ENCODE assay signal across 7 cellular contexts in genomic region chr17:28404812-28405570, GRCh38. TPM values are rescaled to one million over a fixed set of nuclear protein-coding genes. Genes with fewer than 3 reads are reported as not detected.
DNase-seq lines count a peak whose midpoint lies in the region; ATAC-seq, FAIRE-seq and TF ChIP-seq lines count a peak whose summit lies in the region.
"Had no signal": no experiment of that assay in that cellular context is flagged by ENCODE, and none has a peak within 500 bp of the region (broad histone marks: within the 10 kb centered on the region; RNA-seq: fewer than 3 reads in every experiment).

No MANE protein-coding gene starts in this region.

- H3K27ac ChIP-seq in BLaER1 treated with 17β-estradiol and CSF1 and Interleukin-3, amounts not matched to agents 10 nM and 100 nM, result peak overlapping the region in 3 of 11 experiments; percentile 18 to 53 (median 30); a peak in 5 of 22 replicates
- H3K27ac ChIP-seq in VCaP, result peak overlapping the region; percentile 93
- H3K27ac ChIP-seq in HepG2 (ENCODE audit: extremely low read length, insufficient read depth, low read length), result peak overlapping the region; percentile 67
- no peak overlapping the region for H3K27ac ChIP-seq in thyroid gland
- H3K27ac ChIP-seq: HL-60 had no signal

- no peaks in the 10 kb centered on the region for H4K20me1 ChIP-seq in BLaER1 treated with 17β-estradiol and CSF1 and Interleukin-3, amounts not matched to agents 10 nM and 100 nM
- no peaks in the 10 kb centered on the region for H4K20me1 ChIP-seq in HepG2 (ENCODE audit: insufficient read depth, low read length)

- H3K4me1 ChIP-seq in BLaER1 treated with 17β-estradiol and CSF1 and Interleukin-3, amounts not matched to agents 10 nM and 100 nM, result peaks cover 25 to 78% (median 54%) of the 10 kb centered on the region in 10 experiments
- H3K4me1 ChIP-seq in HepG2 (ENCODE audit: insufficient read depth, low read length) (peaks cover 27% of the 10 kb centered on the region), thyroid gland (peaks cover 10 to 15% of the 10 kb centered on the region in 2 donors)

- peaks cover 13% of the 10 kb centered on the region for H3K79me2 ChIP-seq in HepG2 (ENCODE audit: insufficient read depth, low read length)

- peak in 1 of 2 experiments; percentile 59; a peak in 2 of 4 replicates for TF ChIP-seq EP300 in HepG2 (IDR thresholded peaks at IDR 0.05; ENCODE audit: low read depth in 2 of 2, low read length in 2 of 2)
- no peak for TF ChIP-seq EP300 in HepG2 (CRISPR knock-in tag; IDR thresholded peaks at IDR 0.05; ENCODE audit: borderline replicate concordance)

- H3K27me3 ChIP-seq in BLaER1 treated with 17β-estradiol and CSF1 and Interleukin-3, amounts not matched to agents 10 nM and 100 nM, result peaks cover 0 to 10% (median 0%) of the 10 kb centered on the region in 11 experiments; a peak in 3 of 22 replicates
- H3K27me3 ChIP-seq in HepG2 (ENCODE audit: control insufficient read depth in 1 of 2, insufficient read depth in 2 of 2, low read length in 2 of 2), result no peaks in the 10 kb centered on the region; a peak in 1 of 5 replicates
- no peaks in the 10 kb centered on the region for H3K27me3 ChIP-seq in thyroid gland

- POLR2A ChIA-PET in HepG2 (lab: Yijun Ruan, JAX), result interaction anchor here (0.8 to 3.4 kb wide), 14 partner anchors 9 to 240 kb away, joined by 3 to 122 read pairs (median 13); partner anchors contain the start of genes BLTP2, IFT20, POLDIP2 and SARM1

- TF ChIP-seq POLR2A in HepG2 (IDR thresholded peaks at IDR 0.05; ENCODE audit: insufficient read depth in 1 of 2, low read depth in 2 of 2, low read length in 2 of 2), result peak; percentile 32 to 52; a peak in 2 of 4 replicates
- TF ChIP-seq POLR2A in thyroid gland (IDR thresholded peaks at IDR 0.05), result no peak

- BruUV-seq in HepG2 (replicated peaks; lab: Mats Ljungman, UMichigan), result TSS peak; percentile 52

- in situ Hi-C loops in HepG2 (cut with HindIII; ENCODE audit: extremely low pct_ligation_motif_present, low pct_unique_long_range_greater_than_20kb), result no loop called here

- H2AFZ ChIP-seq in HepG2 (ENCODE audit: low read length), result no peak overlapping the region

- WGBS in HepG2 (ENCODE audit: low lambda C conversion rate), result 4% methylated on average over 9 of the region's 33 CpGs
- WGBS in thyroid gland, 2 donors, result 59 to 61% methylated on average over 31 of the region's 33 CpGs

- DNase-seq in HepG2 (ENCODE audit: low spot score), result peak; percentile 84
- DNase-seq in thyroid gland, result no peak

- peak; percentile 89 for ATAC-seq in HepG2
- no peak for ATAC-seq in HG02678 (IDR thresholded peaks at IDR 0.05; ENCODE audit: unreplicated experiment)
- no peak for ATAC-seq in HG02840 (IDR thresholded peaks at IDR 0.05; ENCODE audit: low FRiP score, unreplicated experiment)

- peak; percentile 93 for FAIRE-seq in HepG2 (lab: Jason Lieb, UNC)

- peaks cover 0 to 31% (median 6%) of the 10 kb centered on the region in 11 experiments; a peak in 12 of 22 replicates for H3K36me3 ChIP-seq in BLaER1 treated with 17β-estradiol and CSF1 and Interleukin-3, amounts not matched to agents 10 nM and 100 nM
- peaks cover 9 to 33% of the 10 kb centered on the region in 2 experiments for H3K36me3 ChIP-seq in HepG2 (replicated peaks in 1 of 2; ENCODE audit: control insufficient read depth in 1 of 2, insufficient read depth in 2 of 2, low read length in 2 of 2)
- H3K36me3 ChIP-seq in thyroid gland, result peaks cover 0 to 8% of the 10 kb centered on the region in 2 donors

- TF ChIP-seq CTCF in VCaP (conservative IDR thresholded peaks at IDR 0.05) (0 out of 2 replicates have a peak, but pooled peaks have one; percentile 13), HepG2 (CRISPR knock-in tag; IDR thresholded peaks at IDR 0.05) (no peak), thyroid gland (IDR thresholded peaks at IDR 0.05) (no peak)

- intact Hi-C loops in HepG2 (cut with micrococcal nuclease; ENCODE audit: unreplicated experiment), result no loop called here
- intact Hi-C loops in thyroid gland (cut with DNase I), result no loop called here

- H3K4me2 ChIP-seq in BLaER1 treated with 17β-estradiol and CSF1 and Interleukin-3, amounts not matched to agents 10 nM and 100 nM, result peak overlapping the region; percentile 92 to 100 (median 98)
- peak overlapping the region; percentile 97 for H3K4me2 ChIP-seq in HepG2 (ENCODE audit: low read depth, low read length)

- H3K4me3 ChIP-seq in BLaER1 treated with 17β-estradiol and CSF1 and Interleukin-3, amounts not matched to agents 10 nM and 100 nM, result peak overlapping the region; percentile 65 to 78 (median 72)
- H3K4me3 ChIP-seq in HepG2 (replicated peaks in 1 of 3; ENCODE audit: insufficient read depth in 1 of 3, low read depth in 2 of 3, low read length in 3 of 3), result peak overlapping the region; percentile 68 to 84 (median 76)
- H3K4me3 ChIP-seq in thyroid gland (replicated peaks in 1 of 3), result peak overlapping the region in 1 of 3 donors; percentile 44

- H3K9ac ChIP-seq in BLaER1 treated with 17β-estradiol and CSF1 and Interleukin-3, amounts not matched to agents 10 nM and 100 nM, result peak overlapping the region in 10 of 11 experiments; percentile 69 to 83 (median 78); a peak in 15 of 22 replicates
- peak overlapping the region; percentile 79 for H3K9ac ChIP-seq in HepG2 (ENCODE audit: insufficient read depth, low read depth, low read length)

- CTCF ChIA-PET in HepG2 (lab: Yijun Ruan, JAX; ENCODE audit: low intra/inter-chr PET ratio, low total read pairs), result interaction anchor here (1.3 kb wide), 1 partner anchor 12 kb away, joined by 4 read pairs; no protein-coding TSS in a partner anchor

- no peaks in the 10 kb centered on the region for H3K9me3 ChIP-seq in BLaER1 treated with 17β-estradiol and CSF1 and Interleukin-3, amounts not matched to agents 10 nM and 100 nM (replicated peaks in 1 of 11)
- no peaks in the 10 kb centered on the region for H3K9me3 ChIP-seq in HepG2 (ENCODE audit: low read length)
- no peaks in the 10 kb centered on the region for H3K9me3 ChIP-seq in thyroid gland

- TF ChIP-seq RAD21 in HepG2 (CRISPR knock-in tag; IDR thresholded peaks at IDR 0.05), result no peak

RNA-seq across cellular contexts. Expression of gene SLC46A1, which starts 1.0 kb away (rescaled TPM):
- 9.4 and 22.6 TPM in 2 replicates for total RNA-seq in HepG2 (2016; rRNA removed; fragmentation: Illumina TruSeq; extraction: Trizol)
- 3.5 and 5.4 TPM in 2 replicates for total RNA-seq in HepG2 (2016; cell fraction: cytosol; rRNA removed; fragmentation: Illumina TruSeq; extraction: Trizol; ENCODE audit: low read depth)
- 9.1 and 22.4 TPM in 2 replicates for total RNA-seq in HepG2 (2016; cell fraction: insoluble cytoplasmic fraction; rRNA removed; fragmentation: Illumina TruSeq; extraction: Trizol)
- total RNA-seq in HepG2 (2016; cell fraction: membrane; rRNA removed; fragmentation: Illumina TruSeq; extraction: Trizol), result 5.8 and 10.3 TPM in 2 replicates
- total RNA-seq in HepG2 (2016; cell fraction: nucleus; rRNA removed; fragmentation: Illumina TruSeq; extraction: Trizol), result 30.8 and 32.9 TPM in 2 replicates
- 19.6 and 25.8 TPM in 2 replicates for polyA plus RNA-seq in HepG2 (2011; rRNA removed)
- 12.7 and 13.7 TPM in 2 replicates for polyA plus RNA-seq in HepG2 (2011; cell fraction: cytosol; rRNA removed)
- polyA plus RNA-seq in HepG2 (2011; cell fraction: nucleus; rRNA removed), result 30.3 and 37.6 TPM in 2 replicates
- polyA plus RNA-seq in HepG2 (2012), result 14.5 and 20.5 TPM in 2 replicates
- 1.8 and 2.3 TPM in 2 replicates for polyA plus RNA-seq in HepG2 (2016; cell fraction: cytosol; fragmentation: Illumina TruSeq; extraction: Trizol; ENCODE audit: low read depth)
- 9.0 and 9.7 TPM in 2 replicates for polyA plus RNA-seq in HepG2 (2016; cell fraction: insoluble cytoplasmic fraction; fragmentation: Illumina TruSeq; extraction: Trizol; ENCODE audit: low read depth)
- 2.4 and 3.5 TPM in 2 replicates for polyA plus RNA-seq in HepG2 (2016; cell fraction: membrane; fragmentation: Illumina TruSeq; extraction: Trizol; ENCODE audit: low read depth)
- polyA plus RNA-seq in HepG2 (2016; cell fraction: nucleus; fragmentation: Illumina TruSeq; extraction: Trizol; ENCODE audit: insufficient read depth, low read depth), result 37.8 and 44.2 TPM in 2 replicates
- 37.9 and 60.4 TPM in 2 replicates for polyA minus RNA-seq in HepG2 (2011; rRNA and poly(A)+ RNA removed; ENCODE audit: low replicate concordance)
- polyA minus RNA-seq in HepG2 (2011; cell fraction: cytosol; rRNA and poly(A)+ RNA removed), result 16.3 and 22.3 TPM in 2 replicates
- 31.0 and 41.5 TPM in 2 replicates for polyA minus RNA-seq in HepG2 (2011; cell fraction: nucleus; rRNA and poly(A)+ RNA removed)
- 10 to 100 TPM; 10.8 to 15.6 (median 13.4) TPM for total RNA-seq in thyroid gland

RNA-seq across cellular contexts. Expression of gene SARM1, which starts 33.5 kb away (rescaled TPM):
- total RNA-seq in HepG2 (2016; rRNA removed; fragmentation: Illumina TruSeq; extraction: Trizol) (0.25 and 0.73 TPM in 2 replicates), thyroid gland (10 to 100 TPM; 10.3 to 20.2 (median 16.3) TPM)
- 0.09 and 0.20 TPM in 2 replicates for total RNA-seq in HepG2 (2016; cell fraction: cytosol; rRNA removed; fragmentation: Illumina TruSeq; extraction: Trizol; ENCODE audit: low read depth)
- total RNA-seq in HepG2 (2016; cell fraction: insoluble cytoplasmic fraction; rRNA removed; fragmentation: Illumina TruSeq; extraction: Trizol), result 0.73 and 0.78 TPM in 2 replicates
- total RNA-seq in HepG2 (2016; cell fraction: membrane; rRNA removed; fragmentation: Illumina TruSeq; extraction: Trizol), result 0.09 and 0.28 TPM in 2 replicates
- 0.84 and 0.94 TPM in 2 replicates for total RNA-seq in HepG2 (2016; cell fraction: nucleus; rRNA removed; fragmentation: Illumina TruSeq; extraction: Trizol)
- 0.86 and 1.1 TPM in 2 replicates for polyA plus RNA-seq in HepG2 (2011; rRNA removed)
- 0.30 and 0.56 TPM in 2 replicates for polyA plus RNA-seq in HepG2 (2011; cell fraction: cytosol; rRNA removed)
- polyA plus RNA-seq in HepG2 (2011; cell fraction: nucleus; rRNA removed), result 5.4 and 6.1 TPM in 2 replicates
- polyA plus RNA-seq in HepG2 (2012), result 0.36 and 3.0 TPM in 2 replicates
- polyA plus RNA-seq in HepG2 (2016; cell fraction: cytosol; fragmentation: Illumina TruSeq; extraction: Trizol; ENCODE audit: low read depth), result 0.14 and 0.16 TPM in 2 replicates
- 0.27 and 0.61 TPM in 2 replicates for polyA plus RNA-seq in HepG2 (2016; cell fraction: insoluble cytoplasmic fraction; fragmentation: Illumina TruSeq; extraction: Trizol; ENCODE audit: low read depth)
- 0.22 and 0.23 TPM in 2 replicates for polyA plus RNA-seq in HepG2 (2016; cell fraction: membrane; fragmentation: Illumina TruSeq; extraction: Trizol; ENCODE audit: low read depth)
- 2.1 and 2.7 TPM in 2 replicates for polyA plus RNA-seq in HepG2 (2016; cell fraction: nucleus; fragmentation: Illumina TruSeq; extraction: Trizol; ENCODE audit: insufficient read depth, low read depth)
- polyA minus RNA-seq in HepG2 (2011; rRNA and poly(A)+ RNA removed; ENCODE audit: low replicate concordance), result 2.2 and 23.4 TPM in 2 replicates
- polyA minus RNA-seq in HepG2 (2011; cell fraction: cytosol; rRNA and poly(A)+ RNA removed), result 0.09 and 0.30 TPM in 2 replicates
- 3.9 TPM in 2 replicates for polyA minus RNA-seq in HepG2 (2011; cell fraction: nucleus; rRNA and poly(A)+ RNA removed)

RNA-seq across cellular contexts. Expression of gene VTN, which starts 34.9 kb away (rescaled TPM):
- total RNA-seq in HepG2 (2016; rRNA removed; fragmentation: Illumina TruSeq; extraction: Trizol) (43.9 and 108 TPM in 2 replicates), thyroid gland (under 1 TPM in 2 of 4 donors, not detected in 2; 0.33 to 0.39 TPM)
- 11.6 and 13.5 TPM in 2 replicates for total RNA-seq in HepG2 (2016; cell fraction: cytosol; rRNA removed; fragmentation: Illumina TruSeq; extraction: Trizol; ENCODE audit: low read depth)
- 42.5 and 110 TPM in 2 replicates for total RNA-seq in HepG2 (2016; cell fraction: insoluble cytoplasmic fraction; rRNA removed; fragmentation: Illumina TruSeq; extraction: Trizol)
- total RNA-seq in HepG2 (2016; cell fraction: membrane; rRNA removed; fragmentation: Illumina TruSeq; extraction: Trizol), result 21.9 and 23.9 TPM in 2 replicates
- total RNA-seq in HepG2 (2016; cell fraction: nucleus; rRNA removed; fragmentation: Illumina TruSeq; extraction: Trizol), result 103 and 124 TPM in 2 replicates
- polyA plus RNA-seq in HepG2 (2011; rRNA removed), result 131 and 230 TPM in 2 replicates
- 124 and 146 TPM in 2 replicates for polyA plus RNA-seq in HepG2 (2011; cell fraction: cytosol; rRNA removed)
- polyA plus RNA-seq in HepG2 (2011; cell fraction: nucleus; rRNA removed), result 140 and 166 TPM in 2 replicates
- polyA plus RNA-seq in HepG2 (2012), result 284 and 339 TPM in 2 replicates
- 22.3 and 24.7 TPM in 2 replicates for polyA plus RNA-seq in HepG2 (2016; cell fraction: cytosol; fragmentation: Illumina TruSeq; extraction: Trizol; ENCODE audit: low read depth)
- polyA plus RNA-seq in HepG2 (2016; cell fraction: insoluble cytoplasmic fraction; fragmentation: Illumina TruSeq; extraction: Trizol; ENCODE audit: low read depth), result 46.3 and 58.2 TPM in 2 replicates
- 29.7 and 32.6 TPM in 2 replicates for polyA plus RNA-seq in HepG2 (2016; cell fraction: membrane; fragmentation: Illumina TruSeq; extraction: Trizol; ENCODE audit: low read depth)
- polyA plus RNA-seq in HepG2 (2016; cell fraction: nucleus; fragmentation: Illumina TruSeq; extraction: Trizol; ENCODE audit: insufficient read depth, low read depth), result 199 and 223 TPM in 2 replicates
- 37.6 and 134 TPM in 2 replicates for polyA minus RNA-seq in HepG2 (2011; rRNA and poly(A)+ RNA removed; ENCODE audit: low replicate concordance)
- 45.8 and 97.8 TPM in 2 replicates for polyA minus RNA-seq in HepG2 (2011; cell fraction: cytosol; rRNA and poly(A)+ RNA removed)
- polyA minus RNA-seq in HepG2 (2011; cell fraction: nucleus; rRNA and poly(A)+ RNA removed), result 30.3 and 66.1 TPM in 2 replicates

RNA-seq across cellular contexts. Expression of gene SEBOX, which starts 40.0 kb away (rescaled TPM):
- not detected in 2 replicates for total RNA-seq in HepG2 (2016; rRNA removed; fragmentation: Illumina TruSeq; extraction: Trizol)
- total RNA-seq in HepG2 (2016; cell fraction: cytosol; rRNA removed; fragmentation: Illumina TruSeq; extraction: Trizol; ENCODE audit: low read depth), result not detected in 2 replicates
- total RNA-seq in HepG2 (2016; cell fraction: insoluble cytoplasmic fraction; rRNA removed; fragmentation: Illumina TruSeq; extraction: Trizol), result not detected in 2 replicates
- total RNA-seq in HepG2 (2016; cell fraction: membrane; rRNA removed; fragmentation: Illumina TruSeq; extraction: Trizol), result not detected in 2 replicates
- not detected in 2 replicates for total RNA-seq in HepG2 (2016; cell fraction: nucleus; rRNA removed; fragmentation: Illumina TruSeq; extraction: Trizol)
- not detected in 2 replicates for polyA plus RNA-seq in HepG2 (2011; rRNA removed)
- polyA plus RNA-seq in HepG2 (2011; cell fraction: cytosol; rRNA removed), result not detected in 2 replicates
- 0.43 TPM in 1 of 2 replicates, not detected in the other for polyA plus RNA-seq in HepG2 (2011; cell fraction: nucleus; rRNA removed)
- polyA plus RNA-seq in HepG2 (2012), result not detected in 2 replicates
- polyA plus RNA-seq in HepG2 (2016; cell fraction: cytosol; fragmentation: Illumina TruSeq; extraction: Trizol; ENCODE audit: low read depth), result not detected in 2 replicates
- polyA plus RNA-seq in HepG2 (2016; cell fraction: insoluble cytoplasmic fraction; fragmentation: Illumina TruSeq; extraction: Trizol; ENCODE audit: low read depth), result not detected in 2 replicates
- not detected in 2 replicates for polyA plus RNA-seq in HepG2 (2016; cell fraction: membrane; fragmentation: Illumina TruSeq; extraction: Trizol; ENCODE audit: low read depth)
- polyA plus RNA-seq in HepG2 (2016; cell fraction: nucleus; fragmentation: Illumina TruSeq; extraction: Trizol; ENCODE audit: insufficient read depth, low read depth), result not detected in 2 replicates
- polyA minus RNA-seq in HepG2 (2011; rRNA and poly(A)+ RNA removed; ENCODE audit: low replicate concordance), result 0.34 TPM in 1 of 2 replicates, not detected in the other
- polyA minus RNA-seq in HepG2 (2011; cell fraction: cytosol; rRNA and poly(A)+ RNA removed), result not detected in 2 replicates
- polyA minus RNA-seq in HepG2 (2011; cell fraction: nucleus; rRNA and poly(A)+ RNA removed), result not detected in 2 replicates
- total RNA-seq in thyroid gland, result not detected

RNA-seq across cellular contexts. Expression of gene POLDIP2, which starts 47.7 kb away (rescaled TPM):
- total RNA-seq in HepG2 (2016; rRNA removed; fragmentation: Illumina TruSeq; extraction: Trizol) (114 and 127 TPM in 2 replicates), thyroid gland (100 to 1,000 TPM in 2 of 4 donors, 10 to 100 TPM in 2; 55.4 to 102 (median 91.7) TPM)
- 63.3 and 67.3 TPM in 2 replicates for total RNA-seq in HepG2 (2016; cell fraction: cytosol; rRNA removed; fragmentation: Illumina TruSeq; extraction: Trizol; ENCODE audit: low read depth)
- total RNA-seq in HepG2 (2016; cell fraction: insoluble cytoplasmic fraction; rRNA removed; fragmentation: Illumina TruSeq; extraction: Trizol), result 112 and 115 TPM in 2 replicates
- total RNA-seq in HepG2 (2016; cell fraction: membrane; rRNA removed; fragmentation: Illumina TruSeq; extraction: Trizol), result 118 and 133 TPM in 2 replicates
- 47.1 and 53.4 TPM in 2 replicates for total RNA-seq in HepG2 (2016; cell fraction: nucleus; rRNA removed; fragmentation: Illumina TruSeq; extraction: Trizol)
- polyA plus RNA-seq in HepG2 (2011; rRNA removed), result 85.9 and 86.0 TPM in 2 replicates
- polyA plus RNA-seq in HepG2 (2011; cell fraction: cytosol; rRNA removed), result 82.5 and 91.5 TPM in 2 replicates
- polyA plus RNA-seq in HepG2 (2011; cell fraction: nucleus; rRNA removed), result 40.8 and 49.4 TPM in 2 replicates
- polyA plus RNA-seq in HepG2 (2012), result 60.2 and 73.0 TPM in 2 replicates
- 78.3 and 93.1 TPM in 2 replicates for polyA plus RNA-seq in HepG2 (2016; cell fraction: cytosol; fragmentation: Illumina TruSeq; extraction: Trizol; ENCODE audit: low read depth)
- 128 and 147 TPM in 2 replicates for polyA plus RNA-seq in HepG2 (2016; cell fraction: insoluble cytoplasmic fraction; fragmentation: Illumina TruSeq; extraction: Trizol; ENCODE audit: low read depth)
- 120 and 126 TPM in 2 replicates for polyA plus RNA-seq in HepG2 (2016; cell fraction: membrane; fragmentation: Illumina TruSeq; extraction: Trizol; ENCODE audit: low read depth)
- polyA plus RNA-seq in HepG2 (2016; cell fraction: nucleus; fragmentation: Illumina TruSeq; extraction: Trizol; ENCODE audit: insufficient read depth, low read depth), result 79.9 and 84.9 TPM in 2 replicates
- 108 and 190 TPM in 2 replicates for polyA minus RNA-seq in HepG2 (2011; rRNA and poly(A)+ RNA removed; ENCODE audit: low replicate concordance)
- 42.1 and 47.7 TPM in 2 replicates for polyA minus RNA-seq in HepG2 (2011; cell fraction: cytosol; rRNA and poly(A)+ RNA removed)
- 22.0 and 26.2 TPM in 2 replicates for polyA minus RNA-seq in HepG2 (2011; cell fraction: nucleus; rRNA and poly(A)+ RNA removed)

Comparison
In these comparisons a context has a peak if more than half of its experiments do, and no peak if none do; other contexts are left out.
1. H3K27ac ChIP-seq: peak in VCaP (single experiment) and HepG2 (single experiment); none in thyroid gland (0 of 3).
2. POLR2A ChIP-seq: peak in HepG2 (2 of 2); none in thyroid gland (0 of 2).
3. RNA of gene SARM1, which starts 33.5 kb away (total RNA-seq): 10.3 to 20.2 TPM in thyroid gland; 0.09 to 0.94 TPM in HepG2; every median in the first group is over 4 times any median in the second.
4. RNA of gene VTN, which starts 34.9 kb away (total RNA-seq): 11.6 to 124 TPM in HepG2; 0.33 to 0.39 TPM in thyroid gland; every median in the first group is over 4 times any median in the second.